ENCODE assay signal across 25 cellular contexts in genomic region chr18:52310651-52311050, GRCh38. TPM values are rescaled to one million over a fixed set of nuclear protein-coding genes. Genes with fewer than 3 reads are reported as not detected.
"Had no signal": no experiment of that assay in that cellular context is flagged by ENCODE, and none has a peak within 500 bp of the region (broad histone marks: within the 10 kb centered on the region; RNA-seq: fewer than 3 reads in every experiment).

No MANE protein-coding gene starts in this region.

- H3K27me3 ChIP-seq: dorsolateral prefrontal cortex, heart left ventricle, spleen, tibial artery had no signal

- DNase-seq: cortex of kidney; dorsolateral prefrontal cortex; effector CD8-positive, alpha-beta T cell; heart left ventricle; hippocampal formation; left cardiac atrium; left ventricle myocardium inferior; lower lobe of right lung; mesenchymal stem cell; naive B cell; nephron progenitor cell; psoas muscle; spleen; stimulated activated CD4-positive, alpha-beta T cell treated with anti-CD3 and anti-CD28 coated beads, Interleukin-15, amount 100 ng/mL, for 24 hours; stimulated activated CD4-positive, alpha-beta T cell treated with anti-CD3 and anti-CD28 coated beads, Interleukin-1b, Interleukin-23, amount 100 ng/mL, for 48 hours; stimulated activated CD4-positive, alpha-beta T cell treated with anti-CD3 and anti-CD28 coated beads, Interleukin-4, amount 100 ng/mL, for 24 hours; tibial artery had no signal

- H3K79me2 ChIP-seq: parathyroid adenoma had no signal

- H3K27ac ChIP-seq: dorsolateral prefrontal cortex, heart left ventricle, left ventricle myocardium inferior, lower lobe of right lung, parathyroid adenoma, psoas muscle, spleen, tibial artery had no signal

- H3K4me3 ChIP-seq: dorsolateral prefrontal cortex, heart left ventricle, left ventricle myocardium inferior, lower lobe of right lung, psoas muscle, spleen, tibial artery had no signal

- H2AFZ ChIP-seq: parathyroid adenoma had no signal

- H3K4me1 ChIP-seq: heart left ventricle, left ventricle myocardium inferior, lower lobe of right lung, parathyroid adenoma, psoas muscle, spleen, tibial artery had no signal

- FAIRE-seq: endometrium, frontal cortex, islet of Langerhans had no signal

- H3K36me3 ChIP-seq: heart left ventricle, left ventricle myocardium inferior, lower lobe of right lung, spleen, tibial artery had no signal

- H3K9ac ChIP-seq: parathyroid adenoma had no signal

- H3K9me3 ChIP-seq: lower lobe of right lung, psoas muscle, tibial artery had no signal

RNA-seq across cellular contexts. Expression of gene DCC, which starts 29.3 kb away (rescaled TPM):
- total RNA-seq: chondrocyte, esophagus mucosa, fibroblast of lung, left ventricle myocardium inferior, sciatic nerve had no signal
- polyA plus RNA-seq: heart left ventricle had no signal
